In genomic region chr14:87305345-87305744, GRCh38 we compare ENCODE assay signal across 9 cellular contexts.
"Had no signal": no experiment of that assay in that cellular context is flagged by ENCODE, and none has a peak within 500 bp of the region (broad histone marks: within the 10 kb centered on the region; RNA-seq: fewer than 3 reads in every experiment).

No MANE protein-coding gene starts in this region.

- H3K36me3 ChIP-seq: HAP-1 had no signal

- H3K4me1 ChIP-seq: HAP-1 had no signal

- H3K9me3 ChIP-seq: HAP-1 had no signal

- H3K4me2 ChIP-seq: GM23338 had no signal

- H3K27ac ChIP-seq: GM23248 had no signal

- H3K9ac ChIP-seq: GM23248 had no signal

- H2AFZ ChIP-seq: GM23248, GM23338 had no signal

- H3K4me3 ChIP-seq: GM23248, GM23338, HAP-1 had no signal

- DNase-seq: GM23248, GOT3, H7, H9, HCEC 1CT, HFFc6 had no signal

- ATAC-seq: GM23338, HCT116 had no signal
